ENCODE assay signal across 14 cellular contexts in genomic region chr6:43990275-43990626, GRCh38.
DNase-seq lines count a peak whose midpoint lies in the region; ATAC-seq and TF ChIP-seq lines count a peak whose summit lies in the region.
"Had no signal": no experiment of that assay in that cellular context is flagged by ENCODE, and none has a peak within 500 bp of the region (broad histone marks: within the 10 kb centered on the region; RNA-seq: fewer than 3 reads in every experiment).

No MANE protein-coding gene starts in this region.

- no peaks in the 10 kb centered on the region for H3K36me3 ChIP-seq in testis (ENCODE audit: low read depth, missing control alignments)
- H3K36me3 ChIP-seq: right lobe of liver had no signal

- no peak for TF ChIP-seq POLR2A in testis (IDR thresholded peaks at IDR 0.05)

- H3K36me3 Mint-ChIP-seq in type B pancreatic cell = no peaks in the 10 kb centered on the region
- peaks cover 3% of the 10 kb centered on the region for H3K36me3 Mint-ChIP-seq in effector memory CD8-positive, alpha-beta T cell (ENCODE audit: insufficient read depth)

- H3K9me3 ChIP-seq in testis = no peaks in the 10 kb centered on the region
- H3K9me3 ChIP-seq: right lobe of liver had no signal

- H3K4me3 Mint-ChIP-seq in type B pancreatic cell = no peak overlapping the region
- no peak overlapping the region for H3K4me3 Mint-ChIP-seq in effector memory CD8-positive, alpha-beta T cell

- DNase-seq in DMS 273 (lab: John Stamatoyannopoulos, UW; ENCODE audit: unreplicated experiment) (peak; percentile 64), DMS 273 treated with DMSO at 0.1 percent for 48 hours (lab: John Stamatoyannopoulos, UW) (no peak), kidney glomerular epithelial cell (lab: John Stamatoyannopoulos, UW) (peak; percentile 16), type B pancreatic cell (ENCODE audit: extremely low spot score, unreplicated experiment) (no peak), omental fat pad (ENCODE audit: low spot score) (no peak), testis (no peak)
- no peak for DNase-seq in effector memory CD8-positive, alpha-beta T cell
- DNase-seq: 8988T; activated CD4-positive, alpha-beta T cell treated with anti-CD3 and anti-CD28 coated beads for 4 hours; activated effector memory CD4-positive, alpha-beta T cell treated with Interleukin-2 at 50 U/mL for 16 hours; Karpas-422; NCI-H226 had no signal

- peaks cover 30% of the 10 kb centered on the region for H3K4me1 Mint-ChIP-seq in type B pancreatic cell (ENCODE audit: unreplicated experiment)
- H3K4me1 Mint-ChIP-seq in effector memory CD8-positive, alpha-beta T cell (ENCODE audit: low read depth in 2 of 2) = no peaks in the 10 kb centered on the region

- peak overlapping the region; percentile 29 for H3K27ac Mint-ChIP-seq in type B pancreatic cell
- H3K27ac Mint-ChIP-seq in effector memory CD8-positive, alpha-beta T cell = no peak overlapping the region

- no peak overlapping the region for H3K4me3 ChIP-seq in testis
- H3K4me3 ChIP-seq: right lobe of liver had no signal

- TF ChIP-seq CTCF in VCaP (conservative IDR thresholded peaks at IDR 0.05) (no peak), type B pancreatic cell (conservative IDR thresholded peaks at IDR 0.05) (no peak), omental fat pad (IDR thresholded peaks at IDR 0.05) (no peak), testis (IDR thresholded peaks at IDR 0.05) (no peak)

- intact Hi-C loops in testis (cut with DNase I; ENCODE audit: low total_unique reads) = no loop called here

- H3K9me3 Mint-ChIP-seq in type B pancreatic cell = no peaks in the 10 kb centered on the region
- H3K9me3 Mint-ChIP-seq in effector memory CD8-positive, alpha-beta T cell = no peaks in the 10 kb centered on the region

- no peaks in the 10 kb centered on the region for H3K27me3 ChIP-seq in testis
- H3K27me3 ChIP-seq: right lobe of liver had no signal

- H3K27ac ChIP-seq in VCaP (peak overlapping the region; percentile 68; the same call in 1 of the 2 replicates), testis (no peak overlapping the region)
- H3K27ac ChIP-seq: right lobe of liver had no signal

- WGBS in testis, 2 donors = 56 to 61% methylated on average over 9 of the region's 9 CpGs

- H3K27me3 Mint-ChIP-seq in type B pancreatic cell = no peaks in the 10 kb centered on the region
- peaks cover 0 to 31% of the 10 kb centered on the region in 2 donors for H3K27me3 Mint-ChIP-seq in effector memory CD8-positive, alpha-beta T cell

- ATAC-seq in omental fat pad (ENCODE audit: low FRiP score) = no peak
- no peak for ATAC-seq in effector memory CD8-positive, alpha-beta T cell (replicated peaks)

- H3K4me1 ChIP-seq in testis = peaks cover 16% of the 10 kb centered on the region

Comparison
In these comparisons a context has a peak if more than half of its experiments do, and no peak if none do; other contexts are left out.
1. DNase-seq: peak in DMS 273 (single experiment) and kidney glomerular epithelial cell (single experiment); none in DMS 273 treated with DMSO at 0.1 percent for 48 hours (single experiment), type B pancreatic cell (single experiment), omental fat pad (single experiment), testis (single experiment) and effector memory CD8-positive, alpha-beta T cell (0 of 3).